8 cellular contexts compared by ENCODE assay signal in the genomic region with DNA sequence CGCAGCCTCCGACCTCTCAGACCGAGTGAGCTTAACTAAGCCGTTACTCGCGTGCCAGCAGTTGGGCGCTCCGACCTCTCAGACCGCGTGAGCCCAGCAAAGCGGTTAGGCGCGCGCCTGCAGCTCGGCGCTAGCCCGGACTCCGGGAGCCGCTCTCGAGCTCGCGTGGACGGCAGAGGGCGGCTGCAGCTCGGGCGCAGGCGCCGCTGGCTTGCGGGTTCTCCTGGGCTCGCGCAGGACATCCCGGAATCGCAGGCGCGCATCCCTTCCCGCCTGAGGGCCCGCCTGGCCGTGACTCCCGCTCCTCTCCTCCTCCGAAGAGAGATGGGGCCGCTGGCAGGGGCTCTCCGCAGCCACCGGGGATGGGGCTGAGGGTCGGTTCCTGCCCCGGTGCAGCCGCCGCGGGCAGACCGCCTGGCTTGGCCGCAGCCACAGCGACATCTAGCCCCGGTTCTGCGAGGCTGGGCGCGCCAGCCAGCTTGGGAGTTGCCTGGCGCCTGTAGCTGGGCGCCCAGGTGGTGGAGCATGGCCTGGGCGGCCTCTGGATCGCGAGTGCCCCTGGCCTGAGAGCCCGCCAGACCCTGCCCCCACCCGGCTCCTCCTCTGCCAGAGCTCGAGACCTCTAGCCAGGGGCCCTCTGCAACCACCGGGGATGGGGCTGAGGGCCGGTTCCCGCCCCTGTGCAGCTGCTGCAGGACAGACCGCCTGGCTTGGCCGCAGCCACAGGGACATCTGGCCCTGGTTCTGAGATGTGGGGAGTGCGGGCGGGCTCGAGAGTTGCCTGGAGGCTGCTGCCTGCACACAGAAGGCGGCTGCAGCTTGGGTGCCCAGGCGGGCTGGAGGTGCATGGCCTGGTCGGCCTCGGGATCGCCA.
DNase-seq lines count a peak whose midpoint lies in the region; ATAC-seq, FAIRE-seq and TF ChIP-seq lines count a peak whose summit lies in the region.
"Not testable (repeated sequence)": the region's sequence is repeated elsewhere in the genome, so short reads cannot be mapped to it uniquely, and the experiment has no call there.

No MANE protein-coding gene starts in this region.

- H3K4me2 ChIP-seq in H1 (ENCODE audit: insufficient read depth in 1 of 2, low read depth in 2 of 2, low read length in 2 of 2), result peak overlapping the region; percentile 63 to 66

- POLR2A ChIA-PET in T-cell (lab: Charles Lee) (interaction anchor here in 1 of 2 donors (0.6 kb wide), 1 partner anchor 16 kb away, joined by 14 read pairs; no protein-coding TSS in a partner anchor), H1 (lab: Charles Lee; ENCODE audit: partially characterized antibody) (interaction anchor here (0.7 to 7.1 kb wide), 36 partner anchors 9 to 368 kb away, joined by 3 to 134 read pairs (median 4); a partner anchor contains a TSS)

- not testable (repeated sequence) for H3K27ac Mint-ChIP-seq in T-cell

- peak overlapping the region; percentile 77 to 86 (median 81) for H3K4me3 Mint-ChIP-seq in T-cell

- H3K27me3 ChIP-seq in H1 (replicated peaks in 1 of 4; ENCODE audit: control insufficient read depth in 3 of 4, extremely low read depth in 1 of 4, insufficient read depth in 3 of 4, low read length in 3 of 4), result not testable (repeated sequence)
- peaks cover 0 to 70% (median 9%) of the 10 kb centered on the region in 3 donors for H3K27me3 ChIP-seq in psoas muscle (ENCODE audit: insufficient read depth in 3 of 3, low read length in 2 of 3)

- not testable (repeated sequence) for TF ChIP-seq CTCF in H1 (IDR thresholded peaks at IDR 0.05; ENCODE audit: control extremely low read depth in 1 of 3, insufficient read depth in 1 of 3, low read depth in 1 of 3, low read length in 3 of 3); psoas muscle (IDR thresholded peaks at IDR 0.05)

- not testable (repeated sequence) for H3K9me3 Mint-ChIP-seq in T-cell

- not testable (repeated sequence) for H2BK20ac ChIP-seq in H1 (ENCODE audit: low read length)

- H3K23me2 ChIP-seq in H1 (ENCODE audit: low read depth, low read length), result not testable (repeated sequence)

- CTCF ChIA-PET in T-cell (lab: Charles Lee), result interaction anchor here in 1 of 2 donors (0.9 kb wide), 1 partner anchor 17 kb away, joined by 6 read pairs; no protein-coding TSS in a partner anchor
- CTCF ChIA-PET in H1 (lab: Charles Lee; ENCODE audit: partially characterized antibody), result interaction anchor here (1.2 kb wide), 1 partner anchor 9 kb away, joined by 3 read pairs; no protein-coding TSS in a partner anchor

- not testable (repeated sequence) for H2BK15ac ChIP-seq in H1 (ENCODE audit: low read length)

- peak overlapping the region; percentile 65 to 98 (median 82) for H3K4me3 ChIP-seq in H1 (ENCODE audit: extremely low read depth in 1 of 4, insufficient read depth in 2 of 4, low read depth in 3 of 4, low read length in 4 of 4)
- H3K4me3 ChIP-seq in psoas muscle, result peak overlapping the region; percentile 47

- not testable (repeated sequence) for H3K4ac ChIP-seq in H1 (replicated peaks; ENCODE audit: insufficient read length, low read depth, low read length)

- H3K14ac ChIP-seq in H1 (ENCODE audit: insufficient read length), result not testable (repeated sequence)

- peak overlapping the region; percentile 79 for H3K56ac ChIP-seq in H1 (replicated peaks; ENCODE audit: insufficient read length, low read depth, low read length)

- not testable (repeated sequence) for H3K36me3 ChIP-seq in H1 (ENCODE audit: control insufficient read depth in 2 of 4, insufficient read depth in 4 of 4, low read length in 3 of 4); psoas muscle (ENCODE audit: insufficient read depth in 1 of 2, low read depth in 1 of 2)

- TF ChIP-seq POLR2A in H1 (IDR thresholded peaks at IDR 0.05; ENCODE audit: control extremely low read depth in 1 of 2, low read depth in 2 of 2, low read length in 2 of 2), result peak in 1 of 2 experiments; percentile 49; a peak in 2 of 3 replicates

- not testable (repeated sequence) for H3K79me1 ChIP-seq in H1 (ENCODE audit: low read depth, low read length)

- not testable (repeated sequence) for H3K9me3 ChIP-seq in H1 (ENCODE audit: insufficient read depth in 2 of 2, low read depth in 1 of 2, low read length in 1 of 2); psoas muscle

- WGBS in H1 (ENCODE audit: extremely low coverage in 1 of 2, insufficient coverage in 1 of 2, insufficient read length in 1 of 2, insufficient replicate concordance in 2 of 2, low coverage in 1 of 2, low lambda C conversion rate in 2 of 2, missing lambda C conversion rate in 1 of 2), 2 experiments, result 4% methylated on average over 47 of the region's 76 CpGs; no CpG with 5 or more reads in 1 of the 2 experiments
- 1 to 2% (median 1%) methylated on average over 57 to 76 of the region's 76 CpGs for WGBS in psoas muscle, 3 donors

- peak overlapping the region; percentile 86 to 99 (median 93) for H3K9ac ChIP-seq in H1 (replicated peaks in 1 of 4; ENCODE audit: extremely low read depth in 1 of 4, low read depth in 3 of 4, low read length in 3 of 4)

- TF ChIP-seq RAD21 in H1 (IDR thresholded peaks at IDR 0.05 in 1 of 2, conservative IDR thresholded peaks at IDR 0.05 in 1 of 2; ENCODE audit: low read depth in 2 of 2, low read length in 2 of 2), result not testable (repeated sequence)

- H2BK5ac ChIP-seq in H1 (ENCODE audit: low read depth, low read length), result peak overlapping the region; percentile 95

- H3K79me2 ChIP-seq in H1 (ENCODE audit: control insufficient read depth in 1 of 2, insufficient read depth in 2 of 2, low read length in 2 of 2), result peaks cover 0 to 56% of the 10 kb centered on the region in 2 experiments; a peak in 2 of 4 replicates

- peak; percentile 86 for DNase-seq in DMS53 (lab: John Stamatoyannopoulos, UW)
- DNase-seq in NCI-H1092 treated with DMSO at 0.1 percent for 48 hours (lab: John Stamatoyannopoulos, UW), result peak; percentile 72
- DNase-seq in T-cell, result peak; percentile 19 to 70 (median 50)
- peak; percentile 44 for DNase-seq in activated gamma-delta T cell (lab: John Stamatoyannopoulos, UW)
- DNase-seq in H1 (ENCODE audit: low read depth in 1 of 2, low spot score in 2 of 2), result peak in 1 of 2 experiments; percentile 66
- DNase-seq in islet precursor cell, result peak; percentile 93
- peak; percentile 74 to 87 for DNase-seq in psoas muscle
- DNase-seq in stromal cell of bone marrow (ENCODE audit: low read depth), result peak; percentile 35

- not testable (repeated sequence) for H3K4me1 ChIP-seq in H1 (replicated peaks in 1 of 4; ENCODE audit: control insufficient read depth in 3 of 4, insufficient read depth in 4 of 4, low read length in 3 of 4)
- H3K4me1 ChIP-seq in psoas muscle, result peaks cover 12% of the 10 kb centered on the region

- ATAC-seq in T-cell (replicated peaks in 1 of 4) (peak; percentile 92 to 98 (median 97)), psoas muscle (peak; percentile 44 to 97 (median 84))

- not testable (repeated sequence) for H2AK5ac ChIP-seq in H1 (ENCODE audit: low read depth, low read length)

- peak overlapping the region; percentile 97 for H4K5ac ChIP-seq in H1 (ENCODE audit: insufficient read length, low read depth, low read length)

- not testable (repeated sequence) for H2BK12ac ChIP-seq in H1 (ENCODE audit: low read depth, low read length)

- peaks cover 47% of the 10 kb centered on the region in 2 donors for H3K27me3 Mint-ChIP-seq in T-cell

- intact Hi-C loops in psoas muscle (cut with DNase I), result not testable (repeated sequence)

- not testable (repeated sequence) for TF ChIP-seq EP300 in H1 (IDR thresholded peaks at IDR 0.05; ENCODE audit: borderline replicate concordance in 1 of 2, low read depth in 2 of 2, low read length in 2 of 2)

- H4K91ac ChIP-seq in H1 (replicated peaks; ENCODE audit: insufficient read length, low read length), result peak overlapping the region; percentile 89

- peak overlapping the region; percentile 85; the same call in 1 of the 2 replicates for H4K8ac ChIP-seq in H1 (ENCODE audit: extremely low read depth, insufficient read depth, low read length)

- H3K36me3 Mint-ChIP-seq in T-cell, result not testable (repeated sequence)

- not testable (repeated sequence) for H2AFZ ChIP-seq in H1 (ENCODE audit: low read length)

- not testable (repeated sequence) for H2BK120ac ChIP-seq in H1 (replicated peaks; ENCODE audit: low read depth, low read length)

- H3K23ac ChIP-seq in H1 (ENCODE audit: insufficient read length), result not testable (repeated sequence)

- peaks cover 5 to 11% (median 10%) of the 10 kb centered on the region in 3 donors for H3K4me1 Mint-ChIP-seq in T-cell

- FAIRE-seq in H1 (lab: Jason Lieb, UNC), result not testable (repeated sequence)

- H3K18ac ChIP-seq in H1 (ENCODE audit: extremely low read depth, low read length), result peak overlapping the region; percentile 99

- H4K20me1 ChIP-seq in H1 (replicated peaks in 1 of 2; ENCODE audit: control insufficient read depth in 1 of 2, insufficient read depth in 2 of 2, low read length in 2 of 2), result not testable (repeated sequence)

- peak overlapping the region; percentile 96 for H3K27ac ChIP-seq in H1 (ENCODE audit: low read depth, low read length)
- not testable (repeated sequence) for H3K27ac ChIP-seq in psoas muscle

TF ChIP-seq in H1, 55 proteins besides CTCF, POLR2A, EP300 and RAD21:
- TF ChIP-seq SIN3A (conservative IDR thresholded peaks at IDR 0.05 in 1 of 2, IDR thresholded peaks at IDR 0.05 in 1 of 2; ENCODE audit: low read depth in 1 of 2, low read length in 2 of 2) (0 out of 4 replicates have a peak, but pooled peaks of 1 of the 2 experiments have one; percentile 21), CHD1 (IDR thresholded peaks at IDR 0.05; ENCODE audit: low read depth, low read length) (peak; percentile 2; the same call in 1 of the 2 replicates), TAF7 (optimal IDR thresholded peaks at IDR 0.05; ENCODE audit: borderline replicate concordance, low read depth, low read length) (peak; percentile 88), PHF8 (conservative IDR thresholded peaks at IDR 0.05; ENCODE audit: low read depth, low read length) (0 out of 2 replicates have a peak, but pooled peaks have one; percentile 8)
